Comparison of ENCODE assay signal across 1 cellular context in genomic region chr5:175328176-175328575, GRCh38.
TF ChIP-seq lines count a peak whose summit lies in the region.

No MANE protein-coding gene starts in this region.

TF ChIP-seq in WTC11, 78 proteins besides CTCF, POLR2A, EP300 and RAD21 (continued from another document):
- TF ChIP-seq ARID4B (CRISPR knock-in tag; IDR thresholded peaks at IDR 0.05; ENCODE audit: borderline replicate concordance) (no peak), MXD4 (CRISPR knock-in tag; IDR thresholded peaks at IDR 0.05; ENCODE audit: borderline replicate concordance) (no peak), ZBTB43 (CRISPR knock-in tag; IDR thresholded peaks at IDR 0.05) (no peak), TP53 (CRISPR knock-in tag; IDR thresholded peaks at IDR 0.05) (no peak), E2F5 (CRISPR knock-in tag; IDR thresholded peaks at IDR 0.05) (no peak), ATF2 (CRISPR knock-in tag; IDR thresholded peaks at IDR 0.05; ENCODE audit: borderline replicate concordance, low read depth) (no peak), MYBL2 (CRISPR knock-in tag; IDR thresholded peaks at IDR 0.05) (no peak), SMAD4 (CRISPR knock-in tag; IDR thresholded peaks at IDR 0.05) (no peak), PREB (CRISPR knock-in tag; IDR thresholded peaks at IDR 0.05; ENCODE audit: borderline replicate concordance) (no peak), ZNF425 (CRISPR knock-in tag; conservative IDR thresholded peaks at IDR 0.05) (no peak), FOXK1 (CRISPR knock-in tag; IDR thresholded peaks at IDR 0.05) (no peak), USF2 (CRISPR knock-in tag; IDR thresholded peaks at IDR 0.05) (no peak), ZNF423 (CRISPR knock-in tag; IDR thresholded peaks at IDR 0.05) (no peak), SMAD3 (CRISPR knock-in tag; IDR thresholded peaks at IDR 0.05; ENCODE audit: borderline replicate concordance) (no peak), STAT6 (CRISPR knock-in tag; conservative IDR thresholded peaks at IDR 0.05; ENCODE audit: low read depth) (no peak), ZNF232 (CRISPR knock-in tag; IDR thresholded peaks at IDR 0.05) (no peak)
TF ChIP-seq in WTC11: peak in this region for 0.
